ENCODE assay signal across 2 cellular contexts in genomic region chr6:13247627-13248026, GRCh38.
TF ChIP-seq lines count a peak whose summit lies in the region.

No MANE protein-coding gene starts in this region.

TF ChIP-seq in IMR-90, 13 proteins besides CTCF, POLR2A, EP300 and RAD21:
- no peak for TF ChIP-seq ELK1 (IDR thresholded peaks at IDR 0.05; ENCODE audit: borderline replicate concordance, low read depth, low read length)
- TF ChIP-seq USF2 (IDR thresholded peaks at IDR 0.05; ENCODE audit: low read depth, low read length) = no peak
- TF ChIP-seq BHLHE40 (IDR thresholded peaks at IDR 0.05; ENCODE audit: low read depth, low read length) = no peak
- TF ChIP-seq RCOR1 (IDR thresholded peaks at IDR 0.05; ENCODE audit: insufficient replicate concordance, low read length) = no peak

TF ChIP-seq in H1, 55 proteins besides CTCF, POLR2A, EP300 and RAD21:
- TF ChIP-seq CTBP2 (IDR thresholded peaks at IDR 0.05; ENCODE audit: borderline replicate concordance, insufficient read depth, insufficient read length, low read length) = no peak
